In genomic region chr19:38849147-38849745, GRCh38 we compare ENCODE assay signal across 8 cellular contexts. TPM values are rescaled to one million over a fixed set of nuclear protein-coding genes. Genes with fewer than 3 reads are reported as not detected.
DNase-seq lines count a peak whose midpoint lies in the region; ATAC-seq and TF ChIP-seq lines count a peak whose summit lies in the region.

No MANE protein-coding gene starts in this region.

- H3K27me3 ChIP-seq in upper lobe of left lung: no peaks in the 10 kb centered on the region

- DNase-seq in EL: peak; percentile 96
- DNase-seq in NCI-H187 (lab: John Stamatoyannopoulos, UW): peak; percentile 82 to 95
- peak; percentile 94 for DNase-seq in amniotic stem cell (lab: John Stamatoyannopoulos, UW)
- DNase-seq in left cardiac atrium: peak; percentile 98
- peak; percentile 96 for DNase-seq in progenitor cell of endocrine pancreas (ENCODE audit: low spot score, unreplicated experiment)
- peak; percentile 96 to 100 for DNase-seq in upper lobe of left lung

- no peaks in the 10 kb centered on the region for H3K27me3 Mint-ChIP-seq in T-helper 1 cell treated with Interleukin-12 subunit alpha and Interleukin-12 subunit beta and Interleukin-4 antibody, amounts not matched to agents 30 μg/mL and 1 μg/mL, for 36 hours (ENCODE audit: low read depth)
- H3K27me3 Mint-ChIP-seq in progenitor cell of endocrine pancreas: no peaks in the 10 kb centered on the region

- H3K4me1 Mint-ChIP-seq in T-helper 1 cell treated with Interleukin-12 subunit alpha and Interleukin-12 subunit beta and Interleukin-4 antibody, amounts not matched to agents 30 μg/mL and 1 μg/mL, for 36 hours (ENCODE audit: low read depth): peaks cover 43% of the 10 kb centered on the region
- H3K4me1 Mint-ChIP-seq in progenitor cell of endocrine pancreas (ENCODE audit: low read depth): peaks cover 29% of the 10 kb centered on the region

- peaks cover 35 to 50% (median 39%) of the 10 kb centered on the region in 4 donors for H3K4me1 ChIP-seq in upper lobe of left lung

- TF ChIP-seq EP300 in upper lobe of left lung (IDR thresholded peaks at IDR 0.05): peak in 1 of 4 donors; percentile 57

- TF ChIP-seq CTCF in progenitor cell of endocrine pancreas (IDR thresholded peaks at IDR 0.05; ENCODE audit: unreplicated experiment) (no peak), upper lobe of left lung (IDR thresholded peaks at IDR 0.05) (peak in 1 of 6 experiments; percentile 10)

- peaks cover 30 to 40% (median 32%) of the 10 kb centered on the region in 4 donors for H3K36me3 ChIP-seq in upper lobe of left lung

- peak overlapping the region; percentile 95 for H3K4me3 Mint-ChIP-seq in T-helper 1 cell treated with Interleukin-12 subunit alpha and Interleukin-12 subunit beta and Interleukin-4 antibody, amounts not matched to agents 30 μg/mL and 1 μg/mL, for 36 hours
- H3K4me3 Mint-ChIP-seq in progenitor cell of endocrine pancreas (ENCODE audit: low read depth): peak overlapping the region; percentile 92

- H3K4me3 ChIP-seq in upper lobe of left lung: peak overlapping the region; percentile 70 to 91 (median 87)

- intact Hi-C loops in left cardiac atrium (cut with DNase I): loop anchor here (2.0 to 10.0 kb wide), 3 partner anchors 14 to 204 kb away; partner anchors contain the start of gene ACTN4 (in 2 of the 2)

- 0 to 1% methylated on average over 11 to 30 of the region's 57 CpGs for WGBS in upper lobe of left lung, 2 donors

- no peaks in the 10 kb centered on the region for H3K9me3 Mint-ChIP-seq in T-helper 1 cell treated with Interleukin-12 subunit alpha and Interleukin-12 subunit beta and Interleukin-4 antibody, amounts not matched to agents 30 μg/mL and 1 μg/mL, for 36 hours
- H3K9me3 Mint-ChIP-seq in progenitor cell of endocrine pancreas (ENCODE audit: low read depth): no peaks in the 10 kb centered on the region

- ATAC-seq in HG02840 (IDR thresholded peaks at IDR 0.05; ENCODE audit: low FRiP score, unreplicated experiment): peak; percentile 25
- ATAC-seq in left cardiac atrium: peak; percentile 60 to 64
- peak; percentile 59 to 75 for ATAC-seq in upper lobe of left lung (ENCODE audit: low FRiP score in 2 of 2)

- peaks cover 35% of the 10 kb centered on the region for H3K36me3 Mint-ChIP-seq in T-helper 1 cell treated with Interleukin-12 subunit alpha and Interleukin-12 subunit beta and Interleukin-4 antibody, amounts not matched to agents 30 μg/mL and 1 μg/mL, for 36 hours (ENCODE audit: low read depth)
- H3K36me3 Mint-ChIP-seq in progenitor cell of endocrine pancreas (ENCODE audit: insufficient read depth): peaks cover 19% of the 10 kb centered on the region

- H3K9me3 ChIP-seq in upper lobe of left lung: no peaks in the 10 kb centered on the region

- H3K27ac ChIP-seq in upper lobe of left lung: peak overlapping the region; percentile 100

- peak overlapping the region; percentile 94 for H3K27ac Mint-ChIP-seq in T-helper 1 cell treated with Interleukin-12 subunit alpha and Interleukin-12 subunit beta and Interleukin-4 antibody, amounts not matched to agents 30 μg/mL and 1 μg/mL, for 36 hours
- H3K27ac Mint-ChIP-seq in progenitor cell of endocrine pancreas: peak overlapping the region; percentile 99

- no peak for TF ChIP-seq POLR2A in upper lobe of left lung (IDR thresholded peaks at IDR 0.05)

RNA-seq across cellular contexts. Expression of gene HNRNPL, which starts 0.5 kb away (rescaled TPM):
- total RNA-seq in left cardiac atrium (100 to 1,000 TPM; 179 to 185 TPM), progenitor cell of endocrine pancreas (444 and 461 TPM in 2 replicates), upper lobe of left lung (100 to 1,000 TPM; 156 to 274 (median 178) TPM)

RNA-seq across cellular contexts. Expression of gene ECH1, which starts 17.7 kb away (rescaled TPM):
- total RNA-seq in left cardiac atrium (100 to 1,000 TPM; 449 to 630 TPM), progenitor cell of endocrine pancreas (86.9 and 93.5 TPM in 2 replicates), upper lobe of left lung (100 to 1,000 TPM; 104 to 225 (median 189) TPM)

RNA-seq across cellular contexts. Expression of gene RINL, which starts 28.8 kb away (rescaled TPM):
- total RNA-seq in left cardiac atrium (1 to 10 TPM; 4.4 to 7.6 TPM), progenitor cell of endocrine pancreas (2.6 and 3.0 TPM in 2 replicates), upper lobe of left lung (10 to 100 TPM in 5 of 6 donors, 1 to 10 TPM in 1; 8.7 to 23.1 (median 13.2) TPM)

RNA-seq across cellular contexts. Expression of gene LGALS4, which starts 36.5 kb away (rescaled TPM):
- 1 to 10 TPM in 1 of 2 donors, under 1 TPM in 1; 0.85 to 1.4 TPM for total RNA-seq in left cardiac atrium
- total RNA-seq in progenitor cell of endocrine pancreas: 2.7 and 3.7 TPM in 2 replicates
- 10 to 100 TPM in 1 of 6 donors, 1 to 10 TPM in 5; 3.1 to 12.3 (median 5.0) TPM for total RNA-seq in upper lobe of left lung

RNA-seq across cellular contexts. Expression of gene SIRT2, which starts 50.2 kb away (rescaled TPM):
- 10 to 100 TPM; 63.3 to 92.1 TPM for total RNA-seq in left cardiac atrium
- total RNA-seq in progenitor cell of endocrine pancreas: 33.4 and 38.0 TPM in 2 replicates
- total RNA-seq in upper lobe of left lung: 10 to 100 TPM; 45.2 to 93.2 (median 59.1) TPM

Comparison
In these comparisons a context has a peak if more than half of its experiments do, and no peak if none do; other contexts are left out.
1. Peak in every context shown above with its lines: DNase-seq, ATAC-seq, H3K4me3 ChIP-seq and H3K27ac ChIP-seq.